9 cellular contexts compared by ENCODE assay signal in genomic region chr2:854460-854859, GRCh38.
DNase-seq lines count a peak whose midpoint lies in the region; ATAC-seq, FAIRE-seq and TF ChIP-seq lines count a peak whose summit lies in the region.
"Had no signal": no experiment of that assay in that cellular context is flagged by ENCODE, and none has a peak within 500 bp of the region (broad histone marks: within the 10 kb centered on the region; RNA-seq: fewer than 3 reads in every experiment).

No MANE protein-coding gene starts in this region.

- FAIRE-seq in D721Med (lab: Jason Lieb, UNC), result no peak

- H3K27ac ChIP-seq in OCI-LY3 (ENCODE audit: low read length), result no peak overlapping the region
- no peak overlapping the region for H3K27ac ChIP-seq in neural progenitor cell

- H3K27me3 ChIP-seq in OCI-LY3 (ENCODE audit: low read depth, low read length), result no peaks in the 10 kb centered on the region
- H3K27me3 ChIP-seq in neural progenitor cell, result no peaks in the 10 kb centered on the region

- H3F3A ChIP-seq in neural progenitor cell (ENCODE audit: low read depth), result no peaks in the 10 kb centered on the region

- H3K9me3 ChIP-seq in OCI-LY3 (ENCODE audit: insufficient read depth, low read length), result no peaks in the 10 kb centered on the region
- H3K9me3 ChIP-seq in neural progenitor cell (ENCODE audit: low read depth), result no peaks in the 10 kb centered on the region

- no peak overlapping the region for H3K4me3 Mint-ChIP-seq in neural progenitor cell
- no peak overlapping the region for H3K4me3 Mint-ChIP-seq in stimulated activated effector memory CD8-positive, alpha-beta T cell treated with anti-CD3 and anti-CD28 coated beads, Interleukin-12 subunit alpha, Interleukin-12 subunit beta, amount 100 ng/mL, for 72 hours
- H3K4me3 Mint-ChIP-seq: memory B cell had no signal

- H3K36me3 Mint-ChIP-seq in neural progenitor cell, result no peaks in the 10 kb centered on the region
- no peaks in the 10 kb centered on the region for H3K36me3 Mint-ChIP-seq in stimulated activated effector memory CD8-positive, alpha-beta T cell treated with anti-CD3 and anti-CD28 coated beads, Interleukin-12 subunit alpha, Interleukin-12 subunit beta, amount 100 ng/mL, for 72 hours
- H3K36me3 Mint-ChIP-seq: memory B cell had no signal

- H3K27me3 Mint-ChIP-seq in neural progenitor cell (ENCODE audit: insufficient read depth, low read depth), result peaks cover 2% of the 10 kb centered on the region

- peak; percentile 51 for TF ChIP-seq CTCF in D721Med (IDR thresholded peaks at IDR 0.05; ENCODE audit: insufficient read depth, missing control alignments)
- peak; percentile 64 for TF ChIP-seq CTCF in OCI-LY3 (IDR thresholded peaks at IDR 0.05; ENCODE audit: low read depth, low read length)
- TF ChIP-seq CTCF in neural progenitor cell (IDR thresholded peaks at IDR 0.05), result peak; percentile 73

- peak; percentile 53 for ATAC-seq in GM21515 (IDR thresholded peaks at IDR 0.05; ENCODE audit: unreplicated experiment)
- no peak for ATAC-seq in stimulated activated effector memory CD8-positive, alpha-beta T cell treated with anti-CD3 and anti-CD28 coated beads, Interleukin-12 subunit alpha, Interleukin-12 subunit beta, amount 100 ng/mL, for 72 hours

- H3K36me3 ChIP-seq in OCI-LY3 (replicated peaks; ENCODE audit: low read depth, low read length), result no peaks in the 10 kb centered on the region
- no peaks in the 10 kb centered on the region for H3K36me3 ChIP-seq in neural progenitor cell

- no peaks in the 10 kb centered on the region for H3K79me2 ChIP-seq in OCI-LY3 (ENCODE audit: low read length)
- H3K79me2 ChIP-seq in neural progenitor cell (ENCODE audit: low read depth), result no peaks in the 10 kb centered on the region

- no peak overlapping the region for H3K27ac Mint-ChIP-seq in neural progenitor cell
- no peak overlapping the region for H3K27ac Mint-ChIP-seq in stimulated activated effector memory CD8-positive, alpha-beta T cell treated with anti-CD3 and anti-CD28 coated beads, Interleukin-12 subunit alpha, Interleukin-12 subunit beta, amount 100 ng/mL, for 72 hours
- H3K27ac Mint-ChIP-seq: memory B cell had no signal

- DNase-seq in D721Med (ENCODE audit: insufficient read length, low spot score) (no peak), neural progenitor cell (ENCODE audit: low spot score) (peak; percentile 43), dedifferentiated amniotic fluid mesenchymal stem cell (ENCODE audit: extremely low spot score) (no peak), NCI-H2196 treated with DMSO at 0.1 percent for 48 hours (lab: John Stamatoyannopoulos, UW; ENCODE audit: unreplicated experiment) (no peak)
- DNase-seq in effector CD8-positive, alpha-beta T cell (lab: John Stamatoyannopoulos, UW), result peak; percentile 3
- no peak for DNase-seq in stimulated activated effector memory CD8-positive, alpha-beta T cell treated with anti-CD3 and anti-CD28 coated beads, Interleukin-12 subunit alpha, Interleukin-12 subunit beta, amount 100 ng/mL, for 72 hours (ENCODE audit: low spot score in 2 of 2)

- no peaks in the 10 kb centered on the region for H3K4me1 ChIP-seq in OCI-LY3 (ENCODE audit: low read length)
- H3K4me1 ChIP-seq in neural progenitor cell, result peaks cover 7% of the 10 kb centered on the region

- no peak overlapping the region for H3K4me2 ChIP-seq in OCI-LY3 (ENCODE audit: low read length)
- no peak overlapping the region for H3K4me2 ChIP-seq in neural progenitor cell

- H3K4me1 Mint-ChIP-seq in neural progenitor cell, result peaks cover 20% of the 10 kb centered on the region
- H3K4me1 Mint-ChIP-seq in stimulated activated effector memory CD8-positive, alpha-beta T cell treated with anti-CD3 and anti-CD28 coated beads, Interleukin-12 subunit alpha, Interleukin-12 subunit beta, amount 100 ng/mL, for 72 hours, result peaks cover 18% of the 10 kb centered on the region
- H3K4me1 Mint-ChIP-seq: memory B cell had no signal

- peaks cover 3% of the 10 kb centered on the region for H3K9me3 Mint-ChIP-seq in neural progenitor cell
- H3K9me3 Mint-ChIP-seq in stimulated activated effector memory CD8-positive, alpha-beta T cell treated with anti-CD3 and anti-CD28 coated beads, Interleukin-12 subunit alpha, Interleukin-12 subunit beta, amount 100 ng/mL, for 72 hours, result peaks cover 15% of the 10 kb centered on the region
- H3K9me3 Mint-ChIP-seq: memory B cell had no signal

- no peak overlapping the region for H2AFZ ChIP-seq in OCI-LY3 (ENCODE audit: low read depth, low read length)
- no peak overlapping the region for H2AFZ ChIP-seq in neural progenitor cell (replicated peaks)

- H3K9ac ChIP-seq in OCI-LY3 (ENCODE audit: low read length) (no peak overlapping the region), neural progenitor cell (no peak overlapping the region)

- H3K4me3 ChIP-seq in OCI-LY3 (ENCODE audit: low read length), result no peak overlapping the region
- H3K4me3 ChIP-seq in neural progenitor cell, result no peak overlapping the region

- no peaks in the 10 kb centered on the region for H4K20me1 ChIP-seq in OCI-LY3 (ENCODE audit: insufficient read depth, low read length)
- H4K20me1 ChIP-seq in neural progenitor cell (ENCODE audit: low read depth), result no peaks in the 10 kb centered on the region

Comparison
In these comparisons a context has a peak if more than half of its experiments do, and no peak if none do; other contexts are left out.
1. DNase-seq: peak in effector CD8-positive, alpha-beta T cell (single experiment) and neural progenitor cell (single experiment); none in D721Med (single experiment), dedifferentiated amniotic fluid mesenchymal stem cell (single experiment), stimulated activated effector memory CD8-positive, alpha-beta T cell treated with anti-CD3 and anti-CD28 coated beads, Interleukin-12 subunit alpha, Interleukin-12 subunit beta, amount 100 ng/mL, for 72 hours (0 of 2) and NCI-H2196 treated with DMSO at 0.1 percent for 48 hours (single experiment).
2. Peak in every context shown above with its lines, with median percentiles within 50 percentile points of each other: CTCF ChIP-seq.